ENCODE assay signal across 8 cellular contexts in genomic region chr10:97685395-97685958, GRCh38. TPM values are rescaled to one million over a fixed set of nuclear protein-coding genes. Genes with fewer than 3 reads are reported as not detected.
A peak's percentile ranks its signal among the peaks of the same experiment; 100 is the strongest.
DNase-seq lines count a peak whose midpoint lies in the region; ATAC-seq and TF ChIP-seq lines count a peak whose summit lies in the region.
"Had no signal": no experiment of that assay in that cellular context is flagged by ENCODE, and none has a peak within 500 bp of the region (broad histone marks: within the 10 kb centered on the region; RNA-seq: fewer than 3 reads in every experiment).

No MANE protein-coding gene starts in this region.

- H3K4me3 Mint-ChIP-seq in WTC11, result peak overlapping the region; percentile 86

- ATAC-seq in WTC11 (peak; percentile 5; the same call in 1 of the 2 replicates), HG02763 (IDR thresholded peaks at IDR 0.05; ENCODE audit: unreplicated experiment) (no peak)

- no peak overlapping the region for H3K27ac Mint-ChIP-seq in WTC11

- H3K4me1 ChIP-seq in iPS-15b (ENCODE audit: control insufficient read depth, insufficient read depth, low read length), result peaks cover 10% of the 10 kb centered on the region
- H3K4me1 ChIP-seq in suprapubic skin, result peaks cover 86% of the 10 kb centered on the region

- H3K9me3 Mint-ChIP-seq in WTC11, result no peaks in the 10 kb centered on the region

- H3K27me3 Mint-ChIP-seq in WTC11 (ENCODE audit: low read depth), result peaks cover 17% of the 10 kb centered on the region

- no peaks in the 10 kb centered on the region; the same call in 1 of the 2 replicates for H3K27me3 ChIP-seq in H7 (ENCODE audit: control insufficient read depth, insufficient read depth, low read length)
- H3K27me3 ChIP-seq in iPS-15b (ENCODE audit: control insufficient read depth, insufficient read depth, low read length), result peaks cover 3% of the 10 kb centered on the region
- H3K27me3 ChIP-seq in suprapubic skin, result no peaks in the 10 kb centered on the region

- peaks cover 32% of the 10 kb centered on the region for H3K4me1 Mint-ChIP-seq in WTC11

- peak overlapping the region; percentile 92 for H3K27ac ChIP-seq in suprapubic skin

- H3K36me3 Mint-ChIP-seq in WTC11, result no peaks in the 10 kb centered on the region

- no peaks in the 10 kb centered on the region for H3K36me3 ChIP-seq in H7 (replicated peaks; ENCODE audit: control insufficient read depth, insufficient read depth, low read length)
- H3K36me3 ChIP-seq in iPS-15b (ENCODE audit: control insufficient read depth, insufficient read depth, low read length), result no peaks in the 10 kb centered on the region
- no peaks in the 10 kb centered on the region for H3K36me3 ChIP-seq in suprapubic skin

- H3K9ac ChIP-seq in iPS-15b (ENCODE audit: low read depth, low read length), result no peak overlapping the region

- TF ChIP-seq EP300 in suprapubic skin (IDR thresholded peaks at IDR 0.05), result no peak

- POLR2A ChIA-PET in WTC11 (lab: Charles Lee), result interaction anchor here (2.2 kb wide), 1 partner anchor 28 kb away, joined by 27 read pairs; the partner anchor contains the start of gene MARVELD1

- CTCF ChIA-PET in WTC11 (lab: Charles Lee), result interaction anchor here (2.1 to 3.4 kb wide), 4 partner anchors 8 to 45 kb away, joined by 15 to 61 read pairs (median 24); no protein-coding TSS in a partner anchor

- H3K9me3 ChIP-seq in iPS-15b (ENCODE audit: control insufficient read depth, insufficient read depth, low read length) (no peaks in the 10 kb centered on the region), suprapubic skin (no peaks in the 10 kb centered on the region)

- DNase-seq in H7, result peak; percentile 73
- peak; percentile 50 for DNase-seq in WTC11 (ENCODE audit: low spot score)
- DNase-seq in suprapubic skin (ENCODE audit: low spot score in 2 of 2), result no peak
- DNase-seq in cerebellum (ENCODE audit: low spot score), result no peak
- no peak for DNase-seq in NCI-H2171 treated with DMSO at 0.1 percent for 48 hours (lab: John Stamatoyannopoulos, UW)
- DNase-seq: occipital lobe had no signal

- H3K4me3 ChIP-seq in H7 (ENCODE audit: insufficient read depth, low read depth, low read length) (no peak overlapping the region), iPS-15b (ENCODE audit: low read depth, low read length) (peak overlapping the region; percentile 11), suprapubic skin (peak overlapping the region; percentile 68)

- TF ChIP-seq CTCF in WTC11 (IDR thresholded peaks at IDR 0.05) (no peak), suprapubic skin (IDR thresholded peaks at IDR 0.05) (peak; percentile 27 to 38)

- 20% methylated on average over 1 of the region's 2 CpGs for WGBS in suprapubic skin

- TF ChIP-seq POLR2A in suprapubic skin (IDR thresholded peaks at IDR 0.05), result no peak

TF ChIP-seq in WTC11, 78 proteins besides CTCF, POLR2A, EP300 and RAD21:
- TF ChIP-seq RORB (CRISPR knock-in tag; IDR thresholded peaks at IDR 0.05), result no peak
- TF ChIP-seq JUN (CRISPR knock-in tag; IDR thresholded peaks at IDR 0.05), result no peak
- TF ChIP-seq ZNF219 (CRISPR knock-in tag; IDR thresholded peaks at IDR 0.05; ENCODE audit: borderline replicate concordance), result no peak
- TF ChIP-seq, protein P1, sequence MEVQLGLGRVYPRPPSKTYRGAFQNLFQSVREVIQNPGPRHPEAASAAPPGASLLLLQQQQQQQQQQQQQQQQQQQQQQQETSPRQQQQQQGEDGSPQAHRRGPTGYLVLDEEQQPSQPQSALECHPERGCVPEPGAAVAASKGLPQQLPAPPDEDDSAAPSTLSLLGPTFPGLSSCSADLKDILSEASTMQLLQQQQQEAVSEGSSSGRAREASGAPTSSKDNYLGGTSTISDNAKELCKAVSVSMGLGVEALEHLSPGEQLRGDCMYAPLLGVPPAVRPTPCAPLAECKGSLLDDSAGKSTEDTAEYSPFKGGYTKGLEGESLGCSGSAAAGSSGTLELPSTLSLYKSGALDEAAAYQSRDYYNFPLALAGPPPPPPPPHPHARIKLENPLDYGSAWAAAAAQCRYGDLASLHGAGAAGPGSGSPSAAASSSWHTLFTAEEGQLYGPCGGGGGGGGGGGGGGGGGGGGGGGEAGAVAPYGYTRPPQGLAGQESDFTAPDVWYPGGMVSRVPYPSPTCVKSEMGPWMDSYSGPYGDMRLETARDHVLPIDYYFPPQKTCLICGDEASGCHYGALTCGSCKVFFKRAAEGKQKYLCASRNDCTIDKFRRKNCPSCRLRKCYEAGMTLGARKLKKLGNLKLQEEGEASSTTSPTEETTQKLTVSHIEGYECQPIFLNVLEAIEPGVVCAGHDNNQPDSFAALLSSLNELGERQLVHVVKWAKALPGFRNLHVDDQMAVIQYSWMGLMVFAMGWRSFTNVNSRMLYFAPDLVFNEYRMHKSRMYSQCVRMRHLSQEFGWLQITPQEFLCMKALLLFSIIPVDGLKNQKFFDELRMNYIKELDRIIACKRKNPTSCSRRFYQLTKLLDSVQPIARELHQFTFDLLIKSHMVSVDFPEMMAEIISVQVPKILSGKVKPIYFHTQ (CRISPR knock-in tag; IDR thresholded peaks at IDR 0.05), result no peak
- no peak for TF ChIP-seq SP1 (CRISPR knock-in tag; conservative IDR thresholded peaks at IDR 0.05)
- no peak for TF ChIP-seq PRRX2 (CRISPR knock-in tag; IDR thresholded peaks at IDR 0.05)
- TF ChIP-seq TCF7 (CRISPR knock-in tag; IDR thresholded peaks at IDR 0.05; ENCODE audit: low read depth), result no peak
- TF ChIP-seq SMAD3 (CRISPR knock-in tag; IDR thresholded peaks at IDR 0.05; ENCODE audit: borderline replicate concordance), result no peak
- TF ChIP-seq MAX (CRISPR knock-in tag; IDR thresholded peaks at IDR 0.05), result no peak
- no peak for TF ChIP-seq ZNF121 (CRISPR knock-in tag; IDR thresholded peaks at IDR 0.05)
- TF ChIP-seq NFE2L1 (CRISPR knock-in tag; IDR thresholded peaks at IDR 0.05), result no peak
- TF ChIP-seq NR2C2 (CRISPR knock-in tag; IDR thresholded peaks at IDR 0.05), result no peak
- TF ChIP-seq ZNF281 (CRISPR knock-in tag; IDR thresholded peaks at IDR 0.05), result no peak
- no peak for TF ChIP-seq HMGXB4 (CRISPR knock-in tag; IDR thresholded peaks at IDR 0.05)
- TF ChIP-seq ESRRA (CRISPR knock-in tag; IDR thresholded peaks at IDR 0.05; ENCODE audit: borderline replicate concordance), result no peak

RNA-seq across cellular contexts. Expression of gene AVPI1, which starts 1.6 kb away (rescaled TPM):
- 10.6 and 13.6 TPM in 2 replicates for total RNA-seq in H7 (2014; rRNA removed; shearing (Covaris generic))
- total RNA-seq in WTC11 (2021) (8.1 to 9.8 TPM (median 9.0 TPM) in 3 replicates), suprapubic skin (100 to 1,000 TPM; 118 to 178 (median 142) TPM), cerebellum (1.3 TPM)

RNA-seq across cellular contexts. Expression of gene MARVELD1, which starts 28.1 kb away (rescaled TPM):
- 18.7 and 21.2 TPM in 2 replicates for total RNA-seq in H7 (2014; rRNA removed; shearing (Covaris generic))
- total RNA-seq in WTC11 (2021) (36.8 to 37.7 TPM (median 36.9 TPM) in 3 replicates), suprapubic skin (10 to 100 TPM; 25.8 to 36.7 (median 31.0) TPM), cerebellum (3.6 TPM)

RNA-seq across cellular contexts. Expression of gene PI4K2A, which starts 45.0 kb away (rescaled TPM):
- 19.6 and 26.2 TPM in 2 replicates for total RNA-seq in H7 (2014; rRNA removed; shearing (Covaris generic))
- total RNA-seq in WTC11 (2021), result 18.6 to 19.6 TPM (median 19.5 TPM) in 3 replicates
- total RNA-seq in suprapubic skin, result 10 to 100 TPM; 13.2 to 24.0 (median 20.9) TPM
- 8.7 TPM for total RNA-seq in cerebellum

RNA-seq across cellular contexts. Expression of gene ZFYVE27, which starts 51.5 kb away (rescaled TPM):
- total RNA-seq in H7 (2014; rRNA removed; shearing (Covaris generic)), result 19.2 and 21.8 TPM in 2 replicates
- 23.2 to 26.9 TPM (median 26.0 TPM) in 3 replicates for total RNA-seq in WTC11 (2021)
- total RNA-seq in suprapubic skin, result 10 to 100 TPM; 25.8 to 60.5 (median 39.6) TPM
- total RNA-seq in cerebellum, result 38.5 TPM

RNA-seq across cellular contexts. Expression of gene MORN4, which starts 52.2 kb away (rescaled TPM):
- 12.0 and 13.7 TPM in 2 replicates for total RNA-seq in H7 (2014; rRNA removed; shearing (Covaris generic))
- 21.8 to 27.1 TPM (median 24.0 TPM) in 3 replicates for total RNA-seq in WTC11 (2021)
- 1 to 10 TPM; 1.3 to 5.6 (median 2.4) TPM for total RNA-seq in suprapubic skin
- total RNA-seq in cerebellum, result 19.6 TPM

Comparison
In these comparisons a context has a peak if more than half of its experiments do, and no peak if none do; other contexts are left out.
1. DNase-seq: peak in H7 (single experiment) and WTC11 (single experiment); none in suprapubic skin (0 of 2), cerebellum (single experiment) and NCI-H2171 treated with DMSO at 0.1 percent for 48 hours (single experiment).